ENCODE assay signal across 1 cellular context in the genomic region with DNA sequence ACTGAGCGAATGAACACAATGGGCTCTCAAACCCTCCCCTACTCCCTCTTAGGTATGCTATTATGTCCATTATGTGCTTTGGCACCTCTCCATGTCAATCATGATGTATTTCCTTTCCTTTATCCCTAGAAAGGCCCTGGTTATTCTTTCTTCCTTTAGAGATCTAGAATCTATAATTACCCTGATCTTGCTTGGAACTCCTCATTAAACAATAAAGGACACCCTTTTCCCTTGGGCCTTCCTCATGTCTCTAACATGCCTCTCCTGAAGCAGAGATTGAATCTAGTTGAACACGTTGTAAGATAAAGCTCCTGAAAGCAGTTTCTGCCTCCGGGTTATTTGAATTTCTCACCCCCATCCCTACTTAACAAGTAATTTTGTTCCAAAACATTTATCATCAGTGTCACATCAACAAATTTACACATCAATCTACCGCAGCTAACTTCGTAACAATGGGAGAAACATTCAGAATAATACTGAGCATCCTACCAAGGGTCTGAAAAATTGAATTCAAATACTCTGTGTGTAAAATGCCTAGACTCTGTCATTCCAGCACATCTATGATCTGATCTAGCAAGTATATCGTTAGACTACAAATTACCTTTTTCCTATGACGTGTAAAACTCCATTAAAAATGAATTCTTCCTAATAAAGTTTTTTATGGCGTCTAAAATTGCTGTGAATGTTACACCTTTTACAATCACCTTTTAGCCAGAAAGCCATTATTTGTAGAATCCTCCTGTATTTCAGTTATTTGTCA.
TF ChIP-seq lines count a peak whose summit lies in the region.

No MANE protein-coding gene starts in this region.

TF ChIP-seq in HCT116, 20 proteins besides CTCF, POLR2A, EP300 and RAD21 (continued from another document):
- TF ChIP-seq, protein P1, sequence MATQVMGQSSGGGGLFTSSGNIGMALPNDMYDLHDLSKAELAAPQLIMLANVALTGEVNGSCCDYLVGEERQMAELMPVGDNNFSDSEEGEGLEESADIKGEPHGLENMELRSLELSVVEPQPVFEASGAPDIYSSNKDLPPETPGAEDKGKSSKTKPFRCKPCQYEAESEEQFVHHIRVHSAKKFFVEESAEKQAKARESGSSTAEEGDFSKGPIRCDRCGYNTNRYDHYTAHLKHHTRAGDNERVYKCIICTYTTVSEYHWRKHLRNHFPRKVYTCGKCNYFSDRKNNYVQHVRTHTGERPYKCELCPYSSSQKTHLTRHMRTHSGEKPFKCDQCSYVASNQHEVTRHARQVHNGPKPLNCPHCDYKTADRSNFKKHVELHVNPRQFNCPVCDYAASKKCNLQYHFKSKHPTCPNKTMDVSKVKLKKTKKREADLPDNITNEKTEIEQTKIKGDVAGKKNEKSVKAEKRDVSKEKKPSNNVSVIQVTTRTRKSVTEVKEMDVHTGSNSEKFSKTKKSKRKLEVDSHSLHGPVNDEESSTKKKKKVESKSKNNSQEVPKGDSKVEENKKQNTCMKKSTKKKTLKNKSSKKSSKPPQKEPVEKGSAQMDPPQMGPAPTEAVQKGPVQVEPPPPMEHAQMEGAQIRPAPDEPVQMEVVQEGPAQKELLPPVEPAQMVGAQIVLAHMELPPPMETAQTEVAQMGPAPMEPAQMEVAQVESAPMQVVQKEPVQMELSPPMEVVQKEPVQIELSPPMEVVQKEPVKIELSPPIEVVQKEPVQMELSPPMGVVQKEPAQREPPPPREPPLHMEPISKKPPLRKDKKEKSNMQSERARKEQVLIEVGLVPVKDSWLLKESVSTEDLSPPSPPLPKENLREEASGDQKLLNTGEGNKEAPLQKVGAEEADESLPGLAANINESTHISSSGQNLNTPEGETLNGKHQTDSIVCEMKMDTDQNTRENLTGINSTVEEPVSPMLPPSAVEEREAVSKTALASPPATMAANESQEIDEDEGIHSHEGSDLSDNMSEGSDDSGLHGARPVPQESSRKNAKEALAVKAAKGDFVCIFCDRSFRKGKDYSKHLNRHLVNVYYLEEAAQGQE (IDR thresholded peaks at IDR 0.05; ENCODE audit: low read depth), result no peak
- no peak for TF ChIP-seq FOSL1 (IDR thresholded peaks at IDR 0.05; ENCODE audit: low read depth)
